11 cellular contexts compared by ENCODE assay signal in genomic region chr3:29642393-29643033, GRCh38.
DNase-seq lines count a peak whose midpoint lies in the region; ATAC-seq, FAIRE-seq and TF ChIP-seq lines count a peak whose summit lies in the region.
"Had no signal": no experiment of that assay in that cellular context is flagged by ENCODE, and none has a peak within 500 bp of the region (broad histone marks: within the 10 kb centered on the region; RNA-seq: fewer than 3 reads in every experiment).

No MANE protein-coding gene starts in this region.

- H3K9me3 ChIP-seq in A549, result no peaks in the 10 kb centered on the region
- H3K9me3 ChIP-seq in muscle layer of colon (ENCODE audit: low read length), result no peaks in the 10 kb centered on the region
- H3K9me3 ChIP-seq: HAP-1 had no signal

- FAIRE-seq in A549 (lab: Jason Lieb, UNC), result no peak
- FAIRE-seq: GM12892 had no signal

- peak; percentile 64 to 80; a peak in 5 of 6 replicates for ATAC-seq in A549
- no peak for ATAC-seq in GM19467 (IDR thresholded peaks at IDR 0.05; ENCODE audit: unreplicated experiment)

- CTCF ChIA-PET in A549 (lab: Yijun Ruan, JAX), result interaction anchor here (1.0 kb wide), 1 partner anchor 9 kb away, joined by 3 read pairs; no protein-coding TSS in a partner anchor

- no peak for TF ChIP-seq EP300 in A549 (IDR thresholded peaks at IDR 0.05)

- no peak overlapping the region for H3K9ac ChIP-seq in muscle layer of colon (ENCODE audit: low read length)

- TF ChIP-seq RAD21 in A549 (conservative IDR thresholded peaks at IDR 0.05 in 1 of 2, IDR thresholded peaks at IDR 0.05 in 1 of 2), result no peak

- no peak for TF ChIP-seq POLR2A in A549 (IDR thresholded peaks at IDR 0.05; ENCODE audit: low read length)

- DNase-seq in A549 (ENCODE audit: low read depth in 1 of 2, low spot score in 1 of 2) (peak in 1 of 2 experiments; percentile 31), NCI-H226 (peak; percentile 37), epithelial cell of proximal tubule (ENCODE audit: low read depth) (peak; percentile 72), T-helper 9 cell (no peak), COLO829 (ENCODE audit: low spot score) (no peak), AML-193 (lab: John Stamatoyannopoulos, UW) (no peak)
- DNase-seq: stimulated activated CD4-positive, alpha-beta T cell treated with anti-CD3 and anti-CD28 coated beads, Interleukin-12 subunit alpha, Interleukin-12 subunit beta, amount 100 ng/mL, for 4 hours had no signal

- H3K27me3 ChIP-seq in muscle layer of colon (ENCODE audit: control insufficient read depth in 1 of 2, insufficient read depth in 2 of 2, low read length in 2 of 2), result no peaks in the 10 kb centered on the region

- H3K36me3 ChIP-seq in muscle layer of colon (ENCODE audit: insufficient read depth, low read length), result no peaks in the 10 kb centered on the region
- H3K36me3 ChIP-seq: HAP-1 had no signal

- peak overlapping the region; percentile 29 for H3K4me2 ChIP-seq in A549

- H3K4me3 ChIP-seq in A549, result no peak overlapping the region
- no peak overlapping the region for H3K4me3 ChIP-seq in epithelial cell of proximal tubule (ENCODE audit: low read depth, low read length)
- no peak overlapping the region for H3K4me3 ChIP-seq in muscle layer of colon (ENCODE audit: low read depth in 1 of 2, low read length in 2 of 2)
- H3K4me3 ChIP-seq: HAP-1 had no signal

- POLR2A ChIA-PET in A549 (lab: Yijun Ruan, JAX), result no interaction called here

- peaks cover 25% of the 10 kb centered on the region for H3K4me1 ChIP-seq in A549
- peaks cover 24% of the 10 kb centered on the region for H3K4me1 ChIP-seq in muscle layer of colon (ENCODE audit: insufficient read depth, low read length)

- WGBS in A549 (ENCODE audit: missing lambda C conversion rate), result 74% methylated on average over 5 of the region's 5 CpGs

- peak overlapping the region; percentile 2 to 37; a peak in 2 of 6 replicates for H3K27ac ChIP-seq in A549
- H3K27ac ChIP-seq in muscle layer of colon (ENCODE audit: low read depth, low read length), result peak overlapping the region; percentile 56

- TF ChIP-seq CTCF in A549 (IDR thresholded peaks at IDR 0.05) (no peak), epithelial cell of proximal tubule (conservative IDR thresholded peaks at IDR 0.05; ENCODE audit: low read depth, low read length) (no peak)

TF ChIP-seq in A549, 52 proteins besides CTCF, POLR2A, EP300 and RAD21:
- TF ChIP-seq FOSL2 (IDR thresholded peaks at IDR 0.05) (0 out of 2 replicates have a peak, but pooled peaks have one; percentile 19), FOSL2 (CRISPR knock-in tag; IDR thresholded peaks at IDR 0.05) (no peak), EHF (CRISPR knock-in tag; IDR thresholded peaks at IDR 0.05) (no peak)

Comparison
In these comparisons a context has a peak if more than half of its experiments do, and no peak if none do; other contexts are left out.
1. DNase-seq: peak in NCI-H226 (single experiment) and epithelial cell of proximal tubule (single experiment); none in T-helper 9 cell (single experiment), COLO829 (single experiment) and AML-193 (0 of 2).